ENCODE assay signal across 18 cellular contexts in the genomic region with DNA sequence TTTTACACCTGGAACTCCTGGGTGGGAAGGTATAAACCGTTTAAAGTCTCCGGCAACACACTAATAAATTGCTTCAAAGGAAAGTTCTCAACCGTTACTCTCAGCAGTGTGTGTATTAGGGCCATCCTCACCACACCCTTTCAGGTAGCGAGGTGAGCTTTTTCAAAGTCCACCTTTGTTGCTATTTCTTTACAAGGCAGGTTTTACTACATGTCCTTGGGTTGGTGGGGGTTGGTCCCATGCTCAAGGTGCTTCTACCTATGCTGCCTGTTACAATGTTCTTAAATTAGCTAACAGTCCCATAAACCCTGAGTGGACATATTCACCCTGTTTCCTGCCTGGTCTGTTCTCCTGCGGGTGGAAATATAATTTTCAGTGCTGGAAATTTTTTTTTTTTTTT. TPM values are rescaled to one million over a fixed set of nuclear protein-coding genes. Genes with fewer than 3 reads are reported as not detected.
DNase-seq lines count a peak whose midpoint lies in the region; ATAC-seq, FAIRE-seq and TF ChIP-seq lines count a peak whose summit lies in the region.
"Had no signal": no experiment of that assay in that cellular context is flagged by ENCODE, and none has a peak within 500 bp of the region (broad histone marks: within the 10 kb centered on the region; RNA-seq: fewer than 3 reads in every experiment).

No MANE protein-coding gene starts in this region.

- H3K9me3 ChIP-seq in CD4-positive, alpha-beta T cell (ENCODE audit: control insufficient read depth, low read length), result no peaks in the 10 kb centered on the region
- H3K9me3 ChIP-seq: BE2C, HAP-1 had no signal

- no peaks in the 10 kb centered on the region for H3K27me3 ChIP-seq in CD4-positive, alpha-beta T cell (ENCODE audit: control insufficient read depth, insufficient read depth, low read length)
- H3K27me3 ChIP-seq: BE2C had no signal

- no peak overlapping the region for H3K4me3 Mint-ChIP-seq in CD4-positive, alpha-beta T cell
- H3K4me3 Mint-ChIP-seq in naive thymus-derived CD8-positive, alpha-beta T cell, result no peak overlapping the region
- no peak overlapping the region for H3K4me3 Mint-ChIP-seq in activated naive CD4-positive, alpha-beta T cell treated with anti-CD3 and anti-CD28 coated beads for 36 hours
- H3K4me3 Mint-ChIP-seq: CD4-positive, CD25-positive, alpha-beta regulatory T cell had no signal

- TF ChIP-seq CTCF in CD4-positive, alpha-beta T cell (IDR thresholded peaks at IDR 0.05), result no peak

- POLR2A ChIA-PET in CD4-positive, alpha-beta T cell (lab: Charles Lee), result no interaction called here
- POLR2A ChIA-PET in naive thymus-derived CD8-positive, alpha-beta T cell (lab: Charles Lee), result interaction anchor here (0.8 to 2.1 kb wide), 2 partner anchors 12 to 87 kb away, joined by 4 to 9 read pairs; partner anchors contain the start of gene FITM2

- H3K27ac ChIP-seq in CD4-positive, alpha-beta T cell (ENCODE audit: low read depth, low read length), result no peak overlapping the region
- H3K27ac ChIP-seq: GM23248 had no signal

- intact Hi-C loops in CD4-positive, alpha-beta T cell (cut with DNase I, micrococcal nuclease), result no loop called here
- intact Hi-C loops in left colon (cut with DNase I, micrococcal nuclease), result loop anchor here in 1 of 2 donors (10.0 kb wide), 1 partner anchor 91 kb away; the partner anchor contains the start of gene FITM2
- intact Hi-C loops in activated naive CD4-positive, alpha-beta T cell treated with anti-CD3 and anti-CD28 coated beads for 36 hours (cut with micrococcal nuclease), result no loop called here

- FAIRE-seq in HTR-8/SVneo (lab: Jason Lieb, UNC), result peak; percentile 90
- FAIRE-seq: A204.1, D721Med, G401.6, GM12891 had no signal

- peak overlapping the region; percentile 73 for H3K27ac Mint-ChIP-seq in CD4-positive, alpha-beta T cell
- peak overlapping the region in 7 of 10 donors; percentile 43 to 87 (median 59) for H3K27ac Mint-ChIP-seq in naive thymus-derived CD8-positive, alpha-beta T cell
- H3K27ac Mint-ChIP-seq in activated naive CD4-positive, alpha-beta T cell treated with anti-CD3 and anti-CD28 coated beads for 36 hours, result no peak overlapping the region

- H3K27me3 Mint-ChIP-seq in CD4-positive, alpha-beta T cell, result no peaks in the 10 kb centered on the region
- no peaks in the 10 kb centered on the region for H3K27me3 Mint-ChIP-seq in naive thymus-derived CD8-positive, alpha-beta T cell
- no peaks in the 10 kb centered on the region for H3K27me3 Mint-ChIP-seq in activated naive CD4-positive, alpha-beta T cell treated with anti-CD3 and anti-CD28 coated beads for 36 hours (ENCODE audit: low read depth)
- H3K27me3 Mint-ChIP-seq: CD4-positive, CD25-positive, alpha-beta regulatory T cell had no signal

- DNase-seq in CD4-positive, alpha-beta T cell, result no peak
- DNase-seq in HTR-8/SVneo (ENCODE audit: insufficient read length, low spot score) (no peak), left colon (peak; percentile 53 to 79), medulla oblongata (ENCODE audit: extremely low spot score) (no peak)
- no peak for DNase-seq in naive thymus-derived CD8-positive, alpha-beta T cell
- no peak for DNase-seq in effector CD8-positive, alpha-beta T cell (lab: John Stamatoyannopoulos, UW)
- no peak for DNase-seq in activated naive CD4-positive, alpha-beta T cell treated with anti-CD3 and anti-CD28 coated beads for 36 hours
- DNase-seq: ACHN; BE2C; C1 segment of cervical spinal cord; CD4-positive, CD25-positive, alpha-beta regulatory T cell; GM23248 had no signal

- no peak for ATAC-seq in CD4-positive, alpha-beta T cell (ENCODE audit: poor library complexity)
- ATAC-seq in left colon, result peak; percentile 91
- no peak for ATAC-seq in naive thymus-derived CD8-positive, alpha-beta T cell
- no peak for ATAC-seq in GM18868 (IDR thresholded peaks at IDR 0.05; ENCODE audit: unreplicated experiment)

- CTCF ChIA-PET in CD4-positive, alpha-beta T cell (lab: Charles Lee), result no interaction called here
- CTCF ChIA-PET in activated naive CD4-positive, alpha-beta T cell treated with anti-CD3 and anti-CD28 coated beads for 36 hours (lab: Charles Lee), result interaction anchor here (1.7 to 3.9 kb wide), 2 partner anchors 10 to 88 kb away, joined by 7 to 24 read pairs; partner anchors contain the start of gene FITM2

- no peaks in the 10 kb centered on the region for H3K9me3 Mint-ChIP-seq in CD4-positive, alpha-beta T cell
- no peaks in the 10 kb centered on the region for H3K9me3 Mint-ChIP-seq in naive thymus-derived CD8-positive, alpha-beta T cell
- H3K9me3 Mint-ChIP-seq in activated naive CD4-positive, alpha-beta T cell treated with anti-CD3 and anti-CD28 coated beads for 36 hours, result no peaks in the 10 kb centered on the region
- H3K9me3 Mint-ChIP-seq: CD4-positive, CD25-positive, alpha-beta regulatory T cell had no signal

- peaks cover 37% of the 10 kb centered on the region for H3K4me1 Mint-ChIP-seq in CD4-positive, alpha-beta T cell (ENCODE audit: low read depth)
- H3K4me1 Mint-ChIP-seq in naive thymus-derived CD8-positive, alpha-beta T cell, result peaks cover 23 to 44% (median 35%) of the 10 kb centered on the region in 4 donors
- peaks cover 24% of the 10 kb centered on the region for H3K4me1 Mint-ChIP-seq in activated naive CD4-positive, alpha-beta T cell treated with anti-CD3 and anti-CD28 coated beads for 36 hours (ENCODE audit: low read depth)

- H3K36me3 Mint-ChIP-seq in CD4-positive, alpha-beta T cell (ENCODE audit: low read depth), result no peaks in the 10 kb centered on the region
- H3K36me3 Mint-ChIP-seq in naive thymus-derived CD8-positive, alpha-beta T cell, result no peaks in the 10 kb centered on the region
- H3K36me3 Mint-ChIP-seq in activated naive CD4-positive, alpha-beta T cell treated with anti-CD3 and anti-CD28 coated beads for 36 hours (ENCODE audit: low read depth), result no peaks in the 10 kb centered on the region
- H3K36me3 Mint-ChIP-seq: CD4-positive, CD25-positive, alpha-beta regulatory T cell had no signal

RNA-seq across cellular contexts. Expression of gene OSER1, which starts 13.2 kb away (rescaled TPM):
- 100 to 1,000 TPM; 172 TPM for total RNA-seq in CD4-positive, alpha-beta T cell
- total RNA-seq in left colon, result 10 to 100 TPM; 21.9 to 35.2 TPM
- 10 to 100 TPM; 46.4 to 47.3 TPM for total RNA-seq in naive thymus-derived CD8-positive, alpha-beta T cell
- polyA plus RNA-seq in naive thymus-derived CD8-positive, alpha-beta T cell, result 10 to 100 TPM; 27.7 to 38.8 (median 37.7) TPM
- 10 to 100 TPM; 27.7 to 28.4 TPM for total RNA-seq in activated naive CD4-positive, alpha-beta T cell treated with anti-CD3 and anti-CD28 coated beads for 36 hours

RNA-seq across cellular contexts. Expression of gene GDAP1L1, which starts 23.4 kb away (rescaled TPM):
- total RNA-seq in CD4-positive, alpha-beta T cell, result not detected
- not detected for total RNA-seq in left colon
- total RNA-seq in naive thymus-derived CD8-positive, alpha-beta T cell, result not detected
- polyA plus RNA-seq in naive thymus-derived CD8-positive, alpha-beta T cell, result not detected
- under 1 TPM; 0.27 to 0.50 TPM for total RNA-seq in activated naive CD4-positive, alpha-beta T cell treated with anti-CD3 and anti-CD28 coated beads for 36 hours
- total RNA-seq: CD4-positive, CD25-positive, alpha-beta regulatory T cell; GM23248 had no signal
- polyA plus RNA-seq: GM23248 had no signal

RNA-seq across cellular contexts. Expression of gene JPH2, which starts 36.7 kb away (rescaled TPM):
- total RNA-seq in CD4-positive, alpha-beta T cell, result not detected
- total RNA-seq in left colon, result 10 to 100 TPM in 1 of 2 donors, under 1 TPM in 1; 0.92 to 12.9 TPM
- not detected for total RNA-seq in naive thymus-derived CD8-positive, alpha-beta T cell
- not detected for polyA plus RNA-seq in naive thymus-derived CD8-positive, alpha-beta T cell
- total RNA-seq in activated naive CD4-positive, alpha-beta T cell treated with anti-CD3 and anti-CD28 coated beads for 36 hours, result not detected
- total RNA-seq: CD4-positive, CD25-positive, alpha-beta regulatory T cell had no signal
- polyA plus RNA-seq: CD4-positive, CD25-positive, alpha-beta regulatory T cell had no signal

Comparison
In these comparisons a context has a peak if more than half of its experiments do, and no peak if none do; other contexts are left out.
1. DNase-seq: peak in left colon (2 of 2); none in CD4-positive, alpha-beta T cell (0 of 10), HTR-8/SVneo (single experiment), naive thymus-derived CD8-positive, alpha-beta T cell (0 of 10), medulla oblongata (single experiment), effector CD8-positive, alpha-beta T cell (single experiment) and activated naive CD4-positive, alpha-beta T cell treated with anti-CD3 and anti-CD28 coated beads for 36 hours (single experiment).